In genomic region chr13:108270442-108270841, GRCh38 we compare ENCODE assay signal across 1 cellular context.
A peak's percentile ranks its signal among the peaks of the same experiment; 100 is the strongest.
TF ChIP-seq lines count a peak whose summit lies in the region.

No MANE protein-coding gene starts in this region.

TF ChIP-seq in K562, 482 proteins besides CTCF, POLR2A, EP300 and RAD21:
- TF ChIP-seq, protein P1, sequence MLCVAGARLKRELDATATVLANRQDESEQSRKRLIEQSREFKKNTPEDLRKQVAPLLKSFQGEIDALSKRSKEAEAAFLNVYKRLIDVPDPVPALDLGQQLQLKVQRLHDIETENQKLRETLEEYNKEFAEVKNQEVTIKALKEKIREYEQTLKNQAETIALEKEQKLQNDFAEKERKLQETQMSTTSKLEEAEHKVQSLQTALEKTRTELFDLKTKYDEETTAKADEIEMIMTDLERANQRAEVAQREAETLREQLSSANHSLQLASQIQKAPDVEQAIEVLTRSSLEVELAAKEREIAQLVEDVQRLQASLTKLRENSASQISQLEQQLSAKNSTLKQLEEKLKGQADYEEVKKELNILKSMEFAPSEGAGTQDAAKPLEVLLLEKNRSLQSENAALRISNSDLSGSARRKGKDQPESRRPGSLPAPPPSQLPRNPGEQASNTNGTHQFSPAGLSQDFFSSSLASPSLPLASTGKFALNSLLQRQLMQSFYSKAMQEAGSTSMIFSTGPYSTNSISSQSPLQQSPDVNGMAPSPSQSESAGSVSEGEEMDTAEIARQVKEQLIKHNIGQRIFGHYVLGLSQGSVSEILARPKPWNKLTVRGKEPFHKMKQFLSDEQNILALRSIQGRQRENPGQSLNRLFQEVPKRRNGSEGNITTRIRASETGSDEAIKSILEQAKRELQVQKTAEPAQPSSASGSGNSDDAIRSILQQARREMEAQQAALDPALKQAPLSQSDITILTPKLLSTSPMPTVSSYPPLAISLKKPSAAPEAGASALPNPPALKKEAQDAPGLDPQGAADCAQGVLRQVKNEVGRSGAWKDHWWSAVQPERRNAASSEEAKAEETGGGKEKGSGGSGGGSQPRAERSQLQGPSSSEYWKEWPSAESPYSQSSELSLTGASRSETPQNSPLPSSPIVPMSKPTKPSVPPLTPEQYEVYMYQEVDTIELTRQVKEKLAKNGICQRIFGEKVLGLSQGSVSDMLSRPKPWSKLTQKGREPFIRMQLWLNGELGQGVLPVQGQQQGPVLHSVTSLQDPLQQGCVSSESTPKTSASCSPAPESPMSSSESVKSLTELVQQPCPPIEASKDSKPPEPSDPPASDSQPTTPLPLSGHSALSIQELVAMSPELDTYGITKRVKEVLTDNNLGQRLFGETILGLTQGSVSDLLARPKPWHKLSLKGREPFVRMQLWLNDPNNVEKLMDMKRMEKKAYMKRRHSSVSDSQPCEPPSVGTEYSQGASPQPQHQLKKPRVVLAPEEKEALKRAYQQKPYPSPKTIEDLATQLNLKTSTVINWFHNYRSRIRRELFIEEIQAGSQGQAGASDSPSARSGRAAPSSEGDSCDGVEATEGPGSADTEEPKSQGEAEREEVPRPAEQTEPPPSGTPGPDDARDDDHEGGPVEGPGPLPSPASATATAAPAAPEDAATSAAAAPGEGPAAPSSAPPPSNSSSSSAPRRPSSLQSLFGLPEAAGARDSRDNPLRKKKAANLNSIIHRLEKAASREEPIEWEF (CRISPR knock-in tag; IDR thresholded peaks at IDR 0.05), result no peak
- TF ChIP-seq PHF8 (IDR thresholded peaks at IDR 0.05; ENCODE audit: borderline replicate concordance, low read length), result 0 out of 2 replicates have a peak, but pooled peaks have one; percentile 1
